Comparison of ENCODE assay signal across 11 cellular contexts in genomic region chr19:16168465-16169081, GRCh38. TPM values are rescaled to one million over a fixed set of nuclear protein-coding genes. Genes with fewer than 3 reads are reported as not detected.
DNase-seq lines count a peak whose midpoint lies in the region; ATAC-seq and TF ChIP-seq lines count a peak whose summit lies in the region.
"Had no signal": no experiment of that assay in that cellular context is flagged by ENCODE, and none has a peak within 500 bp of the region (broad histone marks: within the 10 kb centered on the region; RNA-seq: fewer than 3 reads in every experiment).

No MANE protein-coding gene starts in this region.

- no peak overlapping the region for H3K4me3 Mint-ChIP-seq in dendritic cell treated with granulocyte-macrophage colony-stimulating factor and Interleukin-4, amounts not matched to agents 40 ng/mL and 50 ng/mL, for 4 days
- H3K4me3 Mint-ChIP-seq: stimulated activated naive CD8-positive, alpha-beta T cell treated with anti-CD3 and anti-CD28 coated beads, Interleukin-15, Interleukin-2, amounts not matched to agents 100 ng/mL and 50 ng/mL, for 24 hours had no signal

- H3K9me3 Mint-ChIP-seq in dendritic cell treated with granulocyte-macrophage colony-stimulating factor and Interleukin-4, amounts not matched to agents 40 ng/mL and 50 ng/mL, for 4 days, result no peaks in the 10 kb centered on the region
- H3K9me3 Mint-ChIP-seq: stimulated activated naive CD8-positive, alpha-beta T cell treated with anti-CD3 and anti-CD28 coated beads, Interleukin-15, Interleukin-2, amounts not matched to agents 100 ng/mL and 50 ng/mL, for 24 hours had no signal

- H3F3A ChIP-seq in GM23248 (ENCODE audit: insufficient read depth), result no peaks in the 10 kb centered on the region
- no peaks in the 10 kb centered on the region for H3F3A ChIP-seq in MM.1S (ENCODE audit: insufficient read depth, low read length)

- no peak overlapping the region for H3K4me3 ChIP-seq in GM23248
- H3K4me3 ChIP-seq in MM.1S (ENCODE audit: low read length), result no peak overlapping the region
- H3K4me3 ChIP-seq: cardiac muscle cell had no signal

- H3K79me2 ChIP-seq in GM23248 (ENCODE audit: insufficient read depth), result no peaks in the 10 kb centered on the region
- no peaks in the 10 kb centered on the region for H3K79me2 ChIP-seq in MM.1S (ENCODE audit: low read length)

- no peak overlapping the region for H2AFZ ChIP-seq in GM23248
- H2AFZ ChIP-seq in MM.1S (ENCODE audit: low read length), result no peak overlapping the region

- H3K36me3 Mint-ChIP-seq in dendritic cell treated with granulocyte-macrophage colony-stimulating factor and Interleukin-4, amounts not matched to agents 40 ng/mL and 50 ng/mL, for 4 days (ENCODE audit: low read depth), result no peaks in the 10 kb centered on the region

- H3K9ac ChIP-seq in GM23248, result no peak overlapping the region
- no peak overlapping the region for H3K9ac ChIP-seq in MM.1S (ENCODE audit: low read length)

- H3K4me2 ChIP-seq in GM23248 (ENCODE audit: unreplicated experiment) (no peak overlapping the region), MM.1S (ENCODE audit: low read depth, low read length) (no peak overlapping the region)

- CTCF ChIA-PET in RWPE1 (lab: Yijun Ruan, JAX), result interaction anchor here (0.6 to 2.0 kb wide), 2 partner anchors 17 to 731 kb away, joined by 4 read pairs; partner anchors contain the start of gene FAM32A

- H3K4me1 Mint-ChIP-seq in dendritic cell treated with granulocyte-macrophage colony-stimulating factor and Interleukin-4, amounts not matched to agents 40 ng/mL and 50 ng/mL, for 4 days (ENCODE audit: low read depth), result peaks cover 36% of the 10 kb centered on the region

- no peak overlapping the region for H3K27ac ChIP-seq in GM23248
- H3K27ac ChIP-seq in RWPE1, result no peak overlapping the region
- no peak overlapping the region for H3K27ac ChIP-seq in MM.1S (ENCODE audit: low read length)
- H3K27ac ChIP-seq: C4-2B, cardiac muscle cell had no signal

- DNase-seq in Ammon's horn (ENCODE audit: low spot score), result peak; percentile 33
- peak; percentile 14 for DNase-seq in GM23248
- DNase-seq in RWPE1 (ENCODE audit: low spot score), result peak; percentile 15
- DNase-seq in MM.1S, result no peak

- H4K20me1 ChIP-seq in GM23248 (ENCODE audit: insufficient read depth), result no peaks in the 10 kb centered on the region
- H4K20me1 ChIP-seq in MM.1S (ENCODE audit: insufficient read depth, low read length), result no peaks in the 10 kb centered on the region

- H3K9me2 ChIP-seq in GM23248 (ENCODE audit: insufficient read depth) (no peaks in the 10 kb centered on the region), MM.1S (replicated peaks; ENCODE audit: insufficient read depth, low read length) (no peaks in the 10 kb centered on the region)

- 51 to 57% methylated on average over 2 of the region's 2 CpGs for WGBS in GM23248 (ENCODE audit: low coverage in 1 of 2, low lambda C conversion rate in 2 of 2, missing lambda C conversion rate in 2 of 2), 2 experiments

- no peaks in the 10 kb centered on the region for H3K4me1 ChIP-seq in GM23248 (ENCODE audit: insufficient read depth)
- peaks cover 19% of the 10 kb centered on the region; the same call in 1 of the 2 replicates for H3K4me1 ChIP-seq in MM.1S (ENCODE audit: low read length)

- intact Hi-C loops in dendritic cell treated with granulocyte-macrophage colony-stimulating factor and Interleukin-4, amounts not matched to agents 40 ng/mL and 50 ng/mL, for 4 days (cut with micrococcal nuclease), result no loop called here

- POLR2A ChIA-PET in RWPE1 (lab: Yijun Ruan, JAX; ENCODE audit: low non-redundant PET), result no interaction called here

- H3K36me3 ChIP-seq in GM23248 (ENCODE audit: low read depth) (no peaks in the 10 kb centered on the region), MM.1S (replicated peaks; ENCODE audit: insufficient read depth, low read length) (no peaks in the 10 kb centered on the region)
- H3K36me3 ChIP-seq: cardiac muscle cell had no signal

- peak overlapping the region; percentile 74 for H3K27ac Mint-ChIP-seq in dendritic cell treated with granulocyte-macrophage colony-stimulating factor and Interleukin-4, amounts not matched to agents 40 ng/mL and 50 ng/mL, for 4 days
- H3K27ac Mint-ChIP-seq: stimulated activated naive CD8-positive, alpha-beta T cell treated with anti-CD3 and anti-CD28 coated beads, Interleukin-15, Interleukin-2, amounts not matched to agents 100 ng/mL and 50 ng/mL, for 24 hours had no signal

- no peaks in the 10 kb centered on the region for H3K27me3 ChIP-seq in GM23248 (replicated peaks; ENCODE audit: insufficient read depth)
- H3K27me3 ChIP-seq in MM.1S (replicated peaks; ENCODE audit: insufficient read depth, low read length), result no peaks in the 10 kb centered on the region
- H3K27me3 ChIP-seq: cardiac muscle cell had no signal

- H3K27me3 Mint-ChIP-seq in dendritic cell treated with granulocyte-macrophage colony-stimulating factor and Interleukin-4, amounts not matched to agents 40 ng/mL and 50 ng/mL, for 4 days, result no peaks in the 10 kb centered on the region
- H3K27me3 Mint-ChIP-seq: stimulated activated naive CD8-positive, alpha-beta T cell treated with anti-CD3 and anti-CD28 coated beads, Interleukin-15, Interleukin-2, amounts not matched to agents 100 ng/mL and 50 ng/mL, for 24 hours had no signal

- TF ChIP-seq CTCF in RWPE1 (conservative IDR thresholded peaks at IDR 0.05; ENCODE audit: low read depth) (no peak), MM.1S (IDR thresholded peaks at IDR 0.05; ENCODE audit: low read length) (no peak)

- in situ Hi-C loops in GM23248 (cut with MboI), result no loop called here

- H3K9me3 ChIP-seq in GM23248 (ENCODE audit: low read depth) (no peaks in the 10 kb centered on the region), MM.1S (replicated peaks; ENCODE audit: insufficient read depth, low read length) (no peaks in the 10 kb centered on the region)

- ATAC-seq in GM21825 (IDR thresholded peaks at IDR 0.05; ENCODE audit: unreplicated experiment) (no peak), GM18909 (IDR thresholded peaks at IDR 0.05; ENCODE audit: poor library complexity, unreplicated experiment) (no peak), GM18519 (IDR thresholded peaks at IDR 0.05; ENCODE audit: low FRiP score, unreplicated experiment) (no peak)

RNA-seq across cellular contexts. Expression of gene CIB3, which starts 4.8 kb away (rescaled TPM):
- not detected in 2 replicates for total RNA-seq in GM23248 (2014; rRNA removed; shearing (Covaris generic))
- polyA plus RNA-seq in GM23248 (2016; fragmentation: Nextera tagmentation; extraction: Ambion mirVana), result not detected in 2 replicates
- total RNA-seq: cardiac muscle cell had no signal
- polyA plus RNA-seq: cardiac muscle cell had no signal

RNA-seq across cellular contexts. Expression of gene FAM32A, which starts 16.6 kb away (rescaled TPM):
- 114 and 120 TPM in 2 replicates for total RNA-seq in GM23248 (2014; rRNA removed; shearing (Covaris generic))
- polyA plus RNA-seq in GM23248 (2016; fragmentation: Nextera tagmentation; extraction: Ambion mirVana), result 122 and 126 TPM in 2 replicates

RNA-seq across cellular contexts. Expression of gene HSH2D, which starts 25.1 kb away (rescaled TPM):
- total RNA-seq in GM23248 (2014; rRNA removed; shearing (Covaris generic)), result not detected in 2 replicates
- 0.13 TPM in 1 of 2 replicates, not detected in the other for polyA plus RNA-seq in GM23248 (2016; fragmentation: Nextera tagmentation; extraction: Ambion mirVana)
- total RNA-seq: cardiac muscle cell had no signal
- polyA plus RNA-seq: cardiac muscle cell had no signal

RNA-seq across cellular contexts. Expression of gene AP1M1, which starts 29.1 kb away (rescaled TPM):
- 86.6 and 90.0 TPM in 2 replicates for total RNA-seq in GM23248 (2014; rRNA removed; shearing (Covaris generic))
- 96.2 and 99.6 TPM in 2 replicates for polyA plus RNA-seq in GM23248 (2016; fragmentation: Nextera tagmentation; extraction: Ambion mirVana)

RNA-seq across cellular contexts. Expression of gene RAB8A, which starts 56.9 kb away (rescaled TPM):
- total RNA-seq in GM23248 (2014; rRNA removed; shearing (Covaris generic)), result 29.5 and 42.6 TPM in 2 replicates
- polyA plus RNA-seq in GM23248 (2016; fragmentation: Nextera tagmentation; extraction: Ambion mirVana), result 106 and 112 TPM in 2 replicates
